Comparison of ENCODE assay signal across 26 cellular contexts in genomic region chr4:157888281-157888680, GRCh38.
"Had no signal": no experiment of that assay in that cellular context is flagged by ENCODE, and none has a peak within 500 bp of the region (broad histone marks: within the 10 kb centered on the region; RNA-seq: fewer than 3 reads in every experiment).

No MANE protein-coding gene starts in this region.

- H3K27me3 ChIP-seq: brain microvascular endothelial cell, dorsolateral prefrontal cortex, gastrocnemius medialis, heart right ventricle, hepatocyte had no signal

- H3K4me3 ChIP-seq: coronary artery, dorsolateral prefrontal cortex, gastrocnemius medialis, heart right ventricle, hepatocyte had no signal

- H3K27ac ChIP-seq: brain microvascular endothelial cell, coronary artery, gastrocnemius medialis, heart right ventricle, hepatocyte, WERI-Rb-1 had no signal

- H3K36me3 ChIP-seq: brain microvascular endothelial cell, gastrocnemius medialis, heart right ventricle, WERI-Rb-1 had no signal

- DNase-seq: activated B cell treated with CpG ODN at 0.5 μM for 24 hours; activated CD4-positive, alpha-beta memory T cell treated with anti-CD3 and anti-CD28 coated beads for 36 hours; activated CD4-positive, alpha-beta T cell treated with anti-CD3 and anti-CD28 coated beads for 48 hours; activated CD4-positive, alpha-beta T cell treated with anti-CD3 and anti-CD28 coated beads, Interleukin-2, amount 50 U/mL, for 1 hour; activated CD8-positive, alpha-beta memory T cell treated with anti-CD3 and anti-CD28 coated beads, Interleukin-2, amount 10 ng/mL, durations not matched to agents 7 days and 5 days; activated CD8-positive, alpha-beta memory T cell treated with anti-CD3 and anti-CD28 coated beads, Interleukin-2, amount 50 U/mL, for 4 hours; activated CD8-positive, alpha-beta T cell treated with anti-CD3 and anti-CD28 coated beads, Interleukin-2, amount 10 ng/mL, durations not matched to agents 7 days and 5 days; activated effector memory CD4-positive, alpha-beta T cell treated with anti-CD3 and anti-CD28 coated beads, Interleukin-2, amount 50 U/mL, for 16 hours; activated naive CD4-positive, alpha-beta T cell treated with anti-CD3 and anti-CD28 coated beads, Interleukin-2, amount 10 ng/mL, durations not matched to agents 7 days and 5 days; activated naive CD8-positive, alpha-beta T cell treated with anti-CD3 and anti-CD28 coated beads, Interleukin-2, amount 10 ng/mL, durations not matched to agents 7 days and 5 days; activated T-cell treated with anti-CD3 and anti-CD28 coated beads, Interleukin-2, amount 50 U/mL, for 1 hour; activated T-cell treated with anti-CD3 and anti-CD28 coated beads, Interleukin-2, amount 50 U/mL, for 48 hours; amniotic stem cell; anterior cingulate cortex; brain microvascular endothelial cell; effector memory CD4-positive, alpha-beta T cell; endodermal cell; foreskin fibroblast; gastrocnemius medialis; heart right ventricle; T-helper 17 cell; T1000; WERI-Rb-1 had no signal

- H3K9me3 ChIP-seq: gastrocnemius medialis, heart right ventricle had no signal

- H3K4me1 ChIP-seq: gastrocnemius medialis, heart right ventricle had no signal
